ENCODE assay signal across 8 cellular contexts in the genomic region with DNA sequence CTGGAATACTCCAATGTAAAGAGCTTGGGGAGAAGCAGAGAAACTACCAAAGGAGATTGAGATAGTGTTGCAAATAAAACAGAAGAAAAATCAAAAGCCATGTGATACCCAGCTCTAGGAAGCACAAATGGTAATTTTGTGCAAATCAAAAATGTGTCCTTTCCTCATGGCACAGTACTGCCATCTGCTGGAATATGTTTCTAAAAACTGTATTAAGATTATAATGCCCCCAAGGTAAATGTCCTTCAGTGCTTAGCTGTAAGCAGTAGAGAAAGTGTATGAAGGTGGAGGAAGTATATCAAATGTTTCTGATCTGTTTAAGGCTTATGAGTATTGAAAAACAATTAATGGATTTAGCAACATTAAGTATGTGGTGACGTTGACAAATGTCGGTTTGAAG.
DNase-seq lines count a peak whose midpoint lies in the region; ATAC-seq, FAIRE-seq and TF ChIP-seq lines count a peak whose summit lies in the region.
"Not testable (repeated sequence)": the region's sequence is repeated elsewhere in the genome, so short reads cannot be mapped to it uniquely, and the experiment has no call there.

No MANE protein-coding gene starts in this region.

- H3K9me2 ChIP-seq in Loucy (replicated peaks; ENCODE audit: low read depth, low read length), result not testable (repeated sequence)

- peak; percentile 34 for FAIRE-seq in RCC 7860 (lab: Jason Lieb, UNC)

- not testable (repeated sequence) for H3K9ac ChIP-seq in Loucy (ENCODE audit: low read depth, low read length, poor library complexity, severe bottlenecking)

- TF ChIP-seq CTCF in C4-2B (conservative IDR thresholded peaks at IDR 0.05), result peak; percentile 79
- not testable (repeated sequence) for TF ChIP-seq CTCF in GM12865 (IDR thresholded peaks at IDR 0.05; ENCODE audit: insufficient read depth, low read depth, low read length, missing control alignments)
- TF ChIP-seq CTCF in Loucy (conservative IDR thresholded peaks at IDR 0.05; ENCODE audit: low read length), result peak; percentile 56
- TF ChIP-seq CTCF in foreskin keratinocyte (conservative IDR thresholded peaks at IDR 0.05), result peak; percentile 32

- DNase-seq in GM12865 (ENCODE audit: low read depth) (peak; percentile 6), NCI-H2171 treated with DMSO at 0.1 percent for 48 hours (lab: John Stamatoyannopoulos, UW) (peak; percentile 28), astrocyte of the hippocampus (ENCODE audit: low read depth, low spot score) (peak; percentile 3), foreskin keratinocyte (peak in 1 of 2 donors; percentile 7), midbrain (lab: John Stamatoyannopoulos, UW) (peak; percentile 10)
- not testable (repeated sequence) for DNase-seq in RCC 7860 (ENCODE audit: low spot score)

- H3K4me3 ChIP-seq in GM12865 (ENCODE audit: low read depth, low read length); Loucy (ENCODE audit: low read length, poor library complexity, severe bottlenecking): not testable (repeated sequence)

- not testable (repeated sequence) for H3K27me3 ChIP-seq in Loucy (ENCODE audit: insufficient read depth, low read length, poor library complexity, severe bottlenecking); foreskin keratinocyte

- not testable (repeated sequence) for ATAC-seq in foreskin keratinocyte

- H3K36me3 ChIP-seq in Loucy (ENCODE audit: insufficient read depth, low read length), result not testable (repeated sequence)

- not testable (repeated sequence) for H3K27ac ChIP-seq in C4-2B, foreskin keratinocyte

- not testable (repeated sequence) for H3K4me2 ChIP-seq in Loucy (ENCODE audit: low read depth, low read length, poor library complexity, severe bottlenecking)

- not testable (repeated sequence) for H3F3A ChIP-seq in Loucy (ENCODE audit: low read depth)

- H4K20me1 ChIP-seq in Loucy (ENCODE audit: insufficient read depth, low read length, poor library complexity, severe bottlenecking), result not testable (repeated sequence)

- H2AFZ ChIP-seq in Loucy (ENCODE audit: low read length), result not testable (repeated sequence)

- H3K79me2 ChIP-seq in Loucy (ENCODE audit: insufficient read depth, low read length), result not testable (repeated sequence)

- not testable (repeated sequence) for H3K4me1 ChIP-seq in Loucy (ENCODE audit: insufficient read depth, low read length, poor library complexity, severe bottlenecking); foreskin keratinocyte

- not testable (repeated sequence) for H3K9me3 ChIP-seq in Loucy (ENCODE audit: insufficient read depth, low read depth, low read length)
